Comparison of ENCODE assay signal across 8 cellular contexts in the genomic region with DNA sequence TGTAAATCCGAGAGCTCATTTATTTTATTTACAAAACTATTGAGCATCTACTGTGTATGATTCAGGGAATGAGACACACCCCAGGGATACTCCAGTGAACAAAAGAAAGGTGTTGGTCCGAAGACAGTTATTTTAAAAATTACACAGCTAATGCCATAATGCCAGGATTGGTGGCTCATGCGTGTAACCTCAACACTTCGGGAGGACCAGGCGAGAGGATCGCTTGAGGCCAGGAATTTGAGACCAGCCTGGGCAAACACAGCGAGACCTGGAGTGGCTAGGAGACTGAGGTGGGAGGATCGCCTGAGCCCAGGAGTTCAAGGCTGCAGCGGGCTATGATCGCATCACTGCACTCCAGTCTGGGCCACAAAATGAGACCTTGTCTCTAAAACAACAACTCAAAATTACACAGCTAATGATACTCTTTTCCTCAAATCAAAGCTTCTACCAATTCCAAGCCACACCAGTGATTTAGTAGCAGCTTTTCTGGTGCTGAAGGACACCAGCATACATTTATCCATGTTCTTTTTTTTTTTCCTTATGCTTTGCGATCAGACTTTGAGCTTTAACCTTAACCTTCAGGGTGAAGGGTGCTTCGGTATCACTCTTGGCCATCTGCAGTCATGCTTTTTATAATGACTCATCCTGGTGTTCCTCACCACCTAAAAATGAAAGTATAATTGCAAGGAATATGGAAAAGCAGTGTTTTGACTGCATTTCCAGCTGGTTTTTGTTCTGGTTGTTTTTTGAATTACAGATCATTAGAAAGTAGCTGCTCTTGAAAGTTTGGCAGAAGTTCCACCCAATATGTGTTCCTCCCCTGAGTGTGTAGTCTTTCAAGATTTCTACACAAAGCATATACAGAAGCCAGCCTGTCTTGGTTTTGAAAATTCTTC. TPM values are rescaled to one million over a fixed set of nuclear protein-coding genes. Genes with fewer than 3 reads are reported as not detected.
DNase-seq lines count a peak whose midpoint lies in the region; ATAC-seq and TF ChIP-seq lines count a peak whose summit lies in the region.

No MANE protein-coding gene starts in this region.

- peaks cover 30% of the 10 kb centered on the region for H3K4me1 Mint-ChIP-seq in stimulated activated naive CD8-positive, alpha-beta T cell treated with anti-CD3 and anti-CD28 coated beads, Interleukin-15, Interleukin-2, amounts not matched to agents 100 ng/mL and 50 ng/mL, for 24 hours (ENCODE audit: low read depth)
- peaks cover 27% of the 10 kb centered on the region for H3K4me1 Mint-ChIP-seq in T-helper 1 cell treated with Interleukin-12 subunit alpha and Interleukin-12 subunit beta and Interleukin-4 antibody, amounts not matched to agents 30 μg/mL and 1 μg/mL, for 36 hours (ENCODE audit: low read depth)

- H3K36me3 ChIP-seq in prostate gland: no peaks in the 10 kb centered on the region

- TF ChIP-seq POLR2A in prostate gland (IDR thresholded peaks at IDR 0.05): no peak

- no peaks in the 10 kb centered on the region for H3K9me3 ChIP-seq in prostate gland

- H3K36me3 Mint-ChIP-seq in stimulated activated naive CD8-positive, alpha-beta T cell treated with anti-CD3 and anti-CD28 coated beads, Interleukin-15, Interleukin-2, amounts not matched to agents 100 ng/mL and 50 ng/mL, for 24 hours (ENCODE audit: low read depth): no peaks in the 10 kb centered on the region
- H3K36me3 Mint-ChIP-seq in T-helper 1 cell treated with Interleukin-12 subunit alpha and Interleukin-12 subunit beta and Interleukin-4 antibody, amounts not matched to agents 30 μg/mL and 1 μg/mL, for 36 hours (ENCODE audit: low read depth): no peaks in the 10 kb centered on the region

- no peaks in the 10 kb centered on the region for H3K27me3 ChIP-seq in prostate gland (replicated peaks; ENCODE audit: insufficient read depth)

- H3K27ac Mint-ChIP-seq in stimulated activated naive CD8-positive, alpha-beta T cell treated with anti-CD3 and anti-CD28 coated beads, Interleukin-15, Interleukin-2, amounts not matched to agents 100 ng/mL and 50 ng/mL, for 24 hours: peak overlapping the region; percentile 95
- peak overlapping the region; percentile 38 for H3K27ac Mint-ChIP-seq in T-helper 1 cell treated with Interleukin-12 subunit alpha and Interleukin-12 subunit beta and Interleukin-4 antibody, amounts not matched to agents 30 μg/mL and 1 μg/mL, for 36 hours

- H3K4me3 ChIP-seq in fibroblast of pulmonary artery (replicated peaks; ENCODE audit: low read depth, low read length) (peak overlapping the region; percentile 77), prostate gland (peak overlapping the region; percentile 59 to 62)

- 47% methylated on average over 12 of the region's 12 CpGs for WGBS in prostate gland

- intact Hi-C loops in prostate gland (cut with DNase I): no loop called here

- TF ChIP-seq CTCF in fibroblast of pulmonary artery (IDR thresholded peaks at IDR 0.05; ENCODE audit: low read length, missing control alignments) (no peak), prostate gland (IDR thresholded peaks at IDR 0.05) (no peak)

- H3K9me3 Mint-ChIP-seq in stimulated activated naive CD8-positive, alpha-beta T cell treated with anti-CD3 and anti-CD28 coated beads, Interleukin-15, Interleukin-2, amounts not matched to agents 100 ng/mL and 50 ng/mL, for 24 hours: no peaks in the 10 kb centered on the region
- no peaks in the 10 kb centered on the region for H3K9me3 Mint-ChIP-seq in T-helper 1 cell treated with Interleukin-12 subunit alpha and Interleukin-12 subunit beta and Interleukin-4 antibody, amounts not matched to agents 30 μg/mL and 1 μg/mL, for 36 hours

- H3K4me3 Mint-ChIP-seq in stimulated activated naive CD8-positive, alpha-beta T cell treated with anti-CD3 and anti-CD28 coated beads, Interleukin-15, Interleukin-2, amounts not matched to agents 100 ng/mL and 50 ng/mL, for 24 hours: peak overlapping the region; percentile 88
- H3K4me3 Mint-ChIP-seq in T-helper 1 cell treated with Interleukin-12 subunit alpha and Interleukin-12 subunit beta and Interleukin-4 antibody, amounts not matched to agents 30 μg/mL and 1 μg/mL, for 36 hours: peak overlapping the region; percentile 91

- no peaks in the 10 kb centered on the region for H3K4me1 ChIP-seq in prostate gland (replicated peaks)

- no peak for ATAC-seq in stimulated activated naive CD8-positive, alpha-beta T cell treated with anti-CD3 and anti-CD28 coated beads, Interleukin-15, Interleukin-2, amounts not matched to agents 100 U/mL and 50 U/mL, for 24 hours
- ATAC-seq in HG03442 (IDR thresholded peaks at IDR 0.05; ENCODE audit: unreplicated experiment): no peak

- peaks cover 35% of the 10 kb centered on the region for H3K27me3 Mint-ChIP-seq in stimulated activated naive CD8-positive, alpha-beta T cell treated with anti-CD3 and anti-CD28 coated beads, Interleukin-15, Interleukin-2, amounts not matched to agents 100 ng/mL and 50 ng/mL, for 24 hours
- peaks cover 55% of the 10 kb centered on the region for H3K27me3 Mint-ChIP-seq in T-helper 1 cell treated with Interleukin-12 subunit alpha and Interleukin-12 subunit beta and Interleukin-4 antibody, amounts not matched to agents 30 μg/mL and 1 μg/mL, for 36 hours (ENCODE audit: low read depth)

- peak overlapping the region in 1 of 2 donors; percentile 47 for H3K27ac ChIP-seq in prostate gland

- DNase-seq in stimulated activated naive CD8-positive, alpha-beta T cell treated with anti-CD3 and anti-CD28 coated beads, Interleukin-15, Interleukin-2, amounts not matched to agents 100 U/mL and 50 U/mL, for 24 hours: no peak
- DNase-seq in fibroblast of pulmonary artery (ENCODE audit: low read depth): peak; percentile 27
- DNase-seq in prostate gland (ENCODE audit: low spot score): no peak
- no peak for DNase-seq in effector CD8-positive, alpha-beta T cell (lab: John Stamatoyannopoulos, UW)
- no peak for DNase-seq in mesenteric fat pad (ENCODE audit: low spot score)

RNA-seq across cellular contexts. Expression of a gene that starts 1.1 kb away (rescaled TPM):
- total RNA-seq in prostate gland (10 to 100 TPM; 10.3 to 18.7 TPM), mesenteric fat pad (36.5 TPM)

RNA-seq across cellular contexts. Expression of a gene that starts 26.9 kb away (rescaled TPM):
- total RNA-seq in prostate gland (1 to 10 TPM; 2.8 to 6.5 TPM), mesenteric fat pad (20.8 TPM)
